8 cellular contexts compared by ENCODE assay signal in genomic region chr15:58933311-58934113, GRCh38. TPM values are rescaled to one million over a fixed set of nuclear protein-coding genes. Genes with fewer than 3 reads are reported as not detected.
DNase-seq lines count a peak whose midpoint lies in the region; ATAC-seq, FAIRE-seq and TF ChIP-seq lines count a peak whose summit lies in the region.

SLTM (minus strand) TSS chr15:58933679; CDS start chr15:58933565, 114 bp downstream.

- H4K20me1 ChIP-seq in DOHH2 (ENCODE audit: control insufficient read depth, insufficient read depth, low read depth, low read length) (no peaks in the 10 kb centered on the region), Karpas-422 (ENCODE audit: insufficient read depth, low read depth, low read length) (no peaks in the 10 kb centered on the region)

- H3K4me1 ChIP-seq in DOHH2 (ENCODE audit: control insufficient read depth, low read length) (peaks cover 22% of the 10 kb centered on the region), Karpas-422 (ENCODE audit: low read length) (peaks cover 23% of the 10 kb centered on the region), esophagus squamous epithelium (peaks cover 9 to 52% (median 10%) of the 10 kb centered on the region in 3 donors)

- H2AFZ ChIP-seq in Karpas-422 (ENCODE audit: low read length): peak within 1 kb of the TSS; percentile 85

- peak; percentile 96 for DNase-seq in Karpas-422
- peak; percentile 84 for DNase-seq in RCC 7860 (ENCODE audit: low spot score)
- peak; percentile 92 to 93 for DNase-seq in activated T-cell treated with anti-CD3 and anti-CD28 coated beads, Interleukin-2, amount 50 U/mL, for 72 hours
- peak; percentile 82 for DNase-seq in esophagus squamous epithelium (lab: John Stamatoyannopoulos, UW)
- peak; percentile 91 for DNase-seq in naive B cell
- DNase-seq in stimulated activated effector memory CD8-positive, alpha-beta T cell treated with anti-CD3 and anti-CD28 coated beads, Interleukin-12 subunit alpha, Interleukin-12 subunit beta, amount 100 ng/mL, for 72 hours (ENCODE audit: low spot score in 2 of 2): peak; percentile 81 to 92

- TF ChIP-seq CTCF in DOHH2 (IDR thresholded peaks at IDR 0.05; ENCODE audit: low read depth, low read length, poor library complexity, severe bottlenecking): peak; percentile 36
- peak in 3 of 6 experiments; percentile 21 to 47 (median 22) for TF ChIP-seq CTCF in esophagus squamous epithelium (IDR thresholded peaks at IDR 0.05)

- H3K27me3 ChIP-seq in DOHH2 (ENCODE audit: control insufficient read depth, low read length) (no peaks in the 10 kb centered on the region), Karpas-422 (ENCODE audit: low read length) (no peaks in the 10 kb centered on the region), esophagus squamous epithelium (no peaks in the 10 kb centered on the region)

- FAIRE-seq in RCC 7860 (lab: Jason Lieb, UNC): no peak

- H3K9ac ChIP-seq in Karpas-422 (ENCODE audit: low read length): peak within 1 kb of the TSS; percentile 93

- peaks cover 40% of the 10 kb centered on the region for H3K36me3 ChIP-seq in DOHH2 (ENCODE audit: control insufficient read depth, low read length)
- peaks cover 17% of the 10 kb centered on the region; the same call in 1 of the 2 replicates for H3K36me3 ChIP-seq in Karpas-422 (ENCODE audit: insufficient read depth, low read length)
- peaks cover 0 to 18% (median 3%) of the 10 kb centered on the region in 3 donors for H3K36me3 ChIP-seq in esophagus squamous epithelium

- peaks cover 5% of the 10 kb centered on the region for H3F3A ChIP-seq in DOHH2 (ENCODE audit: control insufficient read depth, insufficient read depth)

- H3K9me2 ChIP-seq in DOHH2 (replicated peaks; ENCODE audit: control insufficient read depth, low read length) (no peaks in the 10 kb centered on the region), Karpas-422 (replicated peaks; ENCODE audit: insufficient read depth, low read length) (no peaks in the 10 kb centered on the region)

- H3K27ac ChIP-seq in DOHH2 (ENCODE audit: low read depth, low read length) (peak within 1 kb of the TSS; percentile 79), Karpas-422 (ENCODE audit: low read length) (peak within 1 kb of the TSS; percentile 92), esophagus squamous epithelium (peak within 1 kb of the TSS; percentile 92 to 100 (median 96))

- peak within 1 kb of the TSS; percentile 95 for H3K4me3 ChIP-seq in DOHH2 (ENCODE audit: low read length)
- H3K4me3 ChIP-seq in Karpas-422 (ENCODE audit: low read length): peak within 1 kb of the TSS; percentile 95
- H3K4me3 ChIP-seq in esophagus squamous epithelium: peak within 1 kb of the TSS; percentile 60 to 96 (median 72)

- peak; percentile 88 for ATAC-seq in GM21825 (IDR thresholded peaks at IDR 0.05; ENCODE audit: unreplicated experiment)
- ATAC-seq in activated T-cell treated with anti-CD3 and anti-CD28 coated beads, Interleukin-2, amount 50 U/mL, for 72 hours (replicated peaks in 1 of 2): peak; percentile 94 to 95
- peak; percentile 90 for ATAC-seq in naive B cell (ENCODE audit: low read depth in 2 of 2)
- ATAC-seq in stimulated activated effector memory CD8-positive, alpha-beta T cell treated with anti-CD3 and anti-CD28 coated beads, Interleukin-12 subunit alpha, Interleukin-12 subunit beta, amount 100 ng/mL, for 72 hours: peak; percentile 97

- peak within 1 kb of the TSS; percentile 100 for H3K27ac Mint-ChIP-seq in activated T-cell treated with anti-CD3 and anti-CD28 coated beads, Interleukin-2, amount 50 U/mL, for 72 hours
- peak within 1 kb of the TSS; percentile 96 to 100 (median 99) for H3K27ac Mint-ChIP-seq in naive B cell
- peak within 1 kb of the TSS; percentile 99 for H3K27ac Mint-ChIP-seq in stimulated activated effector memory CD8-positive, alpha-beta T cell treated with anti-CD3 and anti-CD28 coated beads, Interleukin-12 subunit alpha, Interleukin-12 subunit beta, amount 100 ng/mL, for 72 hours

- H3K27me3 Mint-ChIP-seq in activated T-cell treated with anti-CD3 and anti-CD28 coated beads, Interleukin-2, amount 50 U/mL, for 72 hours (ENCODE audit: low read depth): no peaks in the 10 kb centered on the region
- no peaks in the 10 kb centered on the region for H3K27me3 Mint-ChIP-seq in naive B cell

- WGBS in esophagus squamous epithelium, 2 donors: 0% methylated on average over 5 to 31 of the region's 98 CpGs

- peak within 1 kb of the TSS; percentile 77 for H3K4me2 ChIP-seq in DOHH2 (ENCODE audit: low read length)
- H3K4me2 ChIP-seq in Karpas-422 (ENCODE audit: low read depth, low read length, poor library complexity, severe bottlenecking): peak within 1 kb of the TSS; percentile 98

- peak within 1 kb of the TSS; percentile 96 to 98 for H3K4me3 Mint-ChIP-seq in activated T-cell treated with anti-CD3 and anti-CD28 coated beads, Interleukin-2, amount 50 U/mL, for 72 hours
- peak within 1 kb of the TSS; percentile 84 to 100 (median 98) for H3K4me3 Mint-ChIP-seq in naive B cell
- peak within 1 kb of the TSS; percentile 84 for H3K4me3 Mint-ChIP-seq in stimulated activated effector memory CD8-positive, alpha-beta T cell treated with anti-CD3 and anti-CD28 coated beads, Interleukin-12 subunit alpha, Interleukin-12 subunit beta, amount 100 ng/mL, for 72 hours

- intact Hi-C loops in esophagus squamous epithelium (cut with DNase I): no loop called here

- TF ChIP-seq POLR2A in esophagus squamous epithelium (IDR thresholded peaks at IDR 0.05): peak in 3 of 4 donors; percentile 92 to 98 (median 98)

- peaks cover 0 to 14% of the 10 kb centered on the region in 2 donors for H3K36me3 Mint-ChIP-seq in activated T-cell treated with anti-CD3 and anti-CD28 coated beads, Interleukin-2, amount 50 U/mL, for 72 hours (ENCODE audit: insufficient read depth in 2 of 2)
- H3K36me3 Mint-ChIP-seq in naive B cell: no peaks in the 10 kb centered on the region
- peaks cover 48% of the 10 kb centered on the region for H3K36me3 Mint-ChIP-seq in stimulated activated effector memory CD8-positive, alpha-beta T cell treated with anti-CD3 and anti-CD28 coated beads, Interleukin-12 subunit alpha, Interleukin-12 subunit beta, amount 100 ng/mL, for 72 hours

- H3K4me1 Mint-ChIP-seq in activated T-cell treated with anti-CD3 and anti-CD28 coated beads, Interleukin-2, amount 50 U/mL, for 72 hours (ENCODE audit: low read depth): peaks cover 26% of the 10 kb centered on the region
- peaks cover 7 to 34% (median 10%) of the 10 kb centered on the region in 3 donors for H3K4me1 Mint-ChIP-seq in naive B cell
- H3K4me1 Mint-ChIP-seq in stimulated activated effector memory CD8-positive, alpha-beta T cell treated with anti-CD3 and anti-CD28 coated beads, Interleukin-12 subunit alpha, Interleukin-12 subunit beta, amount 100 ng/mL, for 72 hours: peaks cover 5% of the 10 kb centered on the region

- H3K9me3 ChIP-seq in DOHH2 (ENCODE audit: control insufficient read depth, insufficient read depth, low read length) (no peaks in the 10 kb centered on the region), Karpas-422 (ENCODE audit: low read length) (no peaks in the 10 kb centered on the region), esophagus squamous epithelium (no peaks in the 10 kb centered on the region)

- H3K79me2 ChIP-seq in DOHH2 (ENCODE audit: control insufficient read depth, low read length): peaks cover 53% of the 10 kb centered on the region
- H3K79me2 ChIP-seq in Karpas-422 (ENCODE audit: low read length): peaks cover 48% of the 10 kb centered on the region

- no peaks in the 10 kb centered on the region for H3K9me3 Mint-ChIP-seq in activated T-cell treated with anti-CD3 and anti-CD28 coated beads, Interleukin-2, amount 50 U/mL, for 72 hours
- H3K9me3 Mint-ChIP-seq in naive B cell: no peaks in the 10 kb centered on the region
- H3K9me3 Mint-ChIP-seq in stimulated activated effector memory CD8-positive, alpha-beta T cell treated with anti-CD3 and anti-CD28 coated beads, Interleukin-12 subunit alpha, Interleukin-12 subunit beta, amount 100 ng/mL, for 72 hours: no peaks in the 10 kb centered on the region

RNA-seq across cellular contexts. Expression of gene SLTM, which starts in this region (rescaled TPM):
- 119 and 153 TPM in 2 replicates for total RNA-seq in Karpas-422 (2014; rRNA removed; shearing (Covaris generic); ENCODE audit: low replicate concordance)
- total RNA-seq in activated T-cell treated with anti-CD3 and anti-CD28 coated beads, Interleukin-2, amount 50 U/mL, for 72 hours: 100 to 1,000 TPM; 114 to 115 TPM
- 100 to 1,000 TPM in 2 of 4 donors, 10 to 100 TPM in 2; 65.0 to 115 (median 92.5) TPM for total RNA-seq in esophagus squamous epithelium
- polyA plus RNA-seq in naive B cell (ENCODE audit: low read depth in 6 of 6): 10 to 100 TPM; 42.5 to 100.0 (median 65.9) TPM

Comparison
In these comparisons a context has a peak if more than half of its experiments do, and no peak if none do; other contexts are left out.
1. Peak in every context shown above with its lines: DNase-seq, ATAC-seq, H3K4me3 ChIP-seq and H3K27ac ChIP-seq.